Comparison of ENCODE assay signal across 16 cellular contexts in the genomic region with DNA sequence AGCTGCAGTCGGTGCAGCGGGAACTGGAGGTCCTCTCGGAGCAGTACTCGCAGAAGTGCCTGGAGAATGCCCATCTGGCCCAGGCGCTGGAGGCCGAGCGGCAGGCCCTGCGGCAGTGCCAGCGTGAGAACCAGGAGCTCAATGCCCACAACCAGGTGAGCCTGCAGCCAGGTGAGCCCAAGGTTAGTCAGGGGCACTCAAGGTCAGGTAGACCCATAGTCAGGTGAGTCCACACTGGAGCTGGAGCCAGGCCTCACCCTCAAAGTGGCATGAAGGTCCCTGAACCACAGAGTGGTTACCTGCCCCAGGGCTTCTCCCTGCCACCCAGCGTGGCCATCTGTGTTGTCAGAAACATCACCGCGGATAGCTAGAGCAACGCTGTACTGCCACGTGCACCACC. TPM values are rescaled to one million over a fixed set of nuclear protein-coding genes. Genes with fewer than 3 reads are reported as not detected.
DNase-seq lines count a peak whose midpoint lies in the region; ATAC-seq lines count a peak whose summit lies in the region.
"Had no signal": no experiment of that assay in that cellular context is flagged by ENCODE, and none has a peak within 500 bp of the region (broad histone marks: within the 10 kb centered on the region; RNA-seq: fewer than 3 reads in every experiment).

No MANE protein-coding gene starts in this region.

- H3K9me3 Mint-ChIP-seq in activated naive CD4-positive, alpha-beta T cell treated with anti-CD3 and anti-CD28 coated beads, Interleukin-2, amount 50 U/mL, for 24 hours, result no peaks in the 10 kb centered on the region
- no peaks in the 10 kb centered on the region for H3K9me3 Mint-ChIP-seq in CD4-positive, alpha-beta memory T cell
- H3K9me3 Mint-ChIP-seq in activated T-helper 17 cell treated with anti-CD3 and anti-CD28 coated beads, Interleukin-2, amount 50 U/mL, for 72 hours, result no peaks in the 10 kb centered on the region
- no peaks in the 10 kb centered on the region for H3K9me3 Mint-ChIP-seq in stimulated activated memory B cell treated with anti-CD40 and anti-IgM and Interleukin-4, amounts not matched to agents 10 μg/mL and 1 μg/mL and 100 μg/mL, for 72 hours

- H3K27ac ChIP-seq in CD4-positive, alpha-beta memory T cell (ENCODE audit: low read depth, low read length), result no peak overlapping the region
- H3K27ac ChIP-seq: C4-2B, PC-9 had no signal

- H3K27ac Mint-ChIP-seq in activated naive CD4-positive, alpha-beta T cell treated with anti-CD3 and anti-CD28 coated beads, Interleukin-2, amount 50 U/mL, for 24 hours, result peak overlapping the region; percentile 84
- peak overlapping the region; percentile 81 to 95 (median 90) for H3K27ac Mint-ChIP-seq in CD4-positive, alpha-beta memory T cell
- peak overlapping the region; percentile 56 for H3K27ac Mint-ChIP-seq in activated T-helper 17 cell treated with anti-CD3 and anti-CD28 coated beads, Interleukin-2, amount 50 U/mL, for 72 hours
- H3K27ac Mint-ChIP-seq in stimulated activated memory B cell treated with anti-CD40 and anti-IgM and Interleukin-4, amounts not matched to agents 10 μg/mL and 1 μg/mL and 100 μg/mL, for 72 hours, result peak overlapping the region; percentile 84

- no peak overlapping the region for H3K4me3 ChIP-seq in CD4-positive, alpha-beta memory T cell (ENCODE audit: low read length in 2 of 2)
- H3K4me3 ChIP-seq: PC-9 had no signal

- ATAC-seq in activated T-helper 17 cell treated with anti-CD3 and anti-CD28 coated beads, Interleukin-2, amount 50 U/mL, for 72 hours (replicated peaks), result no peak
- no peak for ATAC-seq in stimulated activated memory B cell treated with anti-CD40 and anti-IgM and Interleukin-4, amounts not matched to agents 10 μg/mL and 1 μg/mL and 100 μg/mL, for 72 hours

- H3K4me3 Mint-ChIP-seq in activated naive CD4-positive, alpha-beta T cell treated with anti-CD3 and anti-CD28 coated beads, Interleukin-2, amount 50 U/mL, for 24 hours, result no peak overlapping the region
- H3K4me3 Mint-ChIP-seq in CD4-positive, alpha-beta memory T cell, result no peak overlapping the region
- no peak overlapping the region for H3K4me3 Mint-ChIP-seq in activated T-helper 17 cell treated with anti-CD3 and anti-CD28 coated beads, Interleukin-2, amount 50 U/mL, for 72 hours
- H3K4me3 Mint-ChIP-seq in stimulated activated memory B cell treated with anti-CD40 and anti-IgM and Interleukin-4, amounts not matched to agents 10 μg/mL and 1 μg/mL and 100 μg/mL, for 72 hours, result no peak overlapping the region

- intact Hi-C loops in CD4-positive, alpha-beta memory T cell (cut with micrococcal nuclease), result no loop called here

- CTCF ChIA-PET in CD4-positive, alpha-beta memory T cell (lab: Charles Lee; ENCODE audit: partially characterized antibody), result interaction anchor here (0.7 to 1.2 kb wide), 2 partner anchors 18 to 691 kb away, joined by 3 read pairs; no protein-coding TSS in a partner anchor

- H3K27me3 ChIP-seq in CD4-positive, alpha-beta memory T cell (ENCODE audit: insufficient read depth, low read length), result no peaks in the 10 kb centered on the region

- POLR2A ChIA-PET in CD4-positive, alpha-beta memory T cell (lab: Charles Lee; ENCODE audit: partially characterized antibody), result interaction anchor here (0.7 to 5.7 kb wide), 4 partner anchors 22 to 130 kb away, joined by 3 to 39 read pairs (median 8); partner anchors contain the start of genes FLCN and PLD6

- H3K4me1 ChIP-seq in CD4-positive, alpha-beta memory T cell (ENCODE audit: insufficient read depth, low read length), result peaks cover 98% of the 10 kb centered on the region

- no peaks in the 10 kb centered on the region for H3K9me3 ChIP-seq in CD4-positive, alpha-beta memory T cell (ENCODE audit: control insufficient read depth in 1 of 2, low read length in 2 of 2)

- DNase-seq in activated naive CD4-positive, alpha-beta T cell (lab: John Stamatoyannopoulos, UW), result no peak
- DNase-seq in CD4-positive, alpha-beta memory T cell, result no peak
- no peak for DNase-seq in activated gamma-delta T cell (lab: John Stamatoyannopoulos, UW)
- DNase-seq in A172 (ENCODE audit: low spot score), result no peak
- DNase-seq: DND-41, GDM1, HCEC 1CT, Kasumi-1, NCI-H1105 treated with DMSO at 0.1 percent for 48 hours, NCI-H187, NCI-H446, PC-9 had no signal

- H3K36me3 ChIP-seq in CD4-positive, alpha-beta memory T cell (ENCODE audit: insufficient read depth, low read length), result peaks cover 21% of the 10 kb centered on the region

- H3K4me1 Mint-ChIP-seq in activated naive CD4-positive, alpha-beta T cell treated with anti-CD3 and anti-CD28 coated beads, Interleukin-2, amount 50 U/mL, for 24 hours, result peaks cover 84% of the 10 kb centered on the region
- peaks cover 57 to 96% (median 75%) of the 10 kb centered on the region in 4 donors for H3K4me1 Mint-ChIP-seq in CD4-positive, alpha-beta memory T cell
- peaks cover 44% of the 10 kb centered on the region for H3K4me1 Mint-ChIP-seq in activated T-helper 17 cell treated with anti-CD3 and anti-CD28 coated beads, Interleukin-2, amount 50 U/mL, for 72 hours
- peaks cover 50% of the 10 kb centered on the region for H3K4me1 Mint-ChIP-seq in stimulated activated memory B cell treated with anti-CD40 and anti-IgM and Interleukin-4, amounts not matched to agents 10 μg/mL and 1 μg/mL and 100 μg/mL, for 72 hours

- peaks cover 5% of the 10 kb centered on the region for H3K36me3 Mint-ChIP-seq in activated naive CD4-positive, alpha-beta T cell treated with anti-CD3 and anti-CD28 coated beads, Interleukin-2, amount 50 U/mL, for 24 hours
- H3K36me3 Mint-ChIP-seq in CD4-positive, alpha-beta memory T cell, result peaks cover 38 to 65% of the 10 kb centered on the region in 2 donors
- peaks cover 82% of the 10 kb centered on the region for H3K36me3 Mint-ChIP-seq in activated T-helper 17 cell treated with anti-CD3 and anti-CD28 coated beads, Interleukin-2, amount 50 U/mL, for 72 hours (ENCODE audit: low read depth)
- H3K36me3 Mint-ChIP-seq in stimulated activated memory B cell treated with anti-CD40 and anti-IgM and Interleukin-4, amounts not matched to agents 10 μg/mL and 1 μg/mL and 100 μg/mL, for 72 hours, result peaks cover 60% of the 10 kb centered on the region

- no peaks in the 10 kb centered on the region for H3K27me3 Mint-ChIP-seq in activated naive CD4-positive, alpha-beta T cell treated with anti-CD3 and anti-CD28 coated beads, Interleukin-2, amount 50 U/mL, for 24 hours
- H3K27me3 Mint-ChIP-seq in CD4-positive, alpha-beta memory T cell, result no peaks in the 10 kb centered on the region
- H3K27me3 Mint-ChIP-seq in activated T-helper 17 cell treated with anti-CD3 and anti-CD28 coated beads, Interleukin-2, amount 50 U/mL, for 72 hours, result no peaks in the 10 kb centered on the region
- H3K27me3 Mint-ChIP-seq in stimulated activated memory B cell treated with anti-CD40 and anti-IgM and Interleukin-4, amounts not matched to agents 10 μg/mL and 1 μg/mL and 100 μg/mL, for 72 hours, result no peaks in the 10 kb centered on the region

RNA-seq across cellular contexts. Expression of gene PLD6, which starts 32.2 kb away (rescaled TPM):
- 10 to 100 TPM; 12.8 to 13.9 TPM for total RNA-seq in CD4-positive, alpha-beta memory T cell
- 10 to 100 TPM; 18.4 to 26.6 TPM for polyA plus RNA-seq in CD4-positive, alpha-beta memory T cell
- total RNA-seq in activated T-helper 17 cell treated with anti-CD3 and anti-CD28 coated beads, Interleukin-2, amount 50 U/mL, for 72 hours, result 10 to 100 TPM; 20.6 to 24.5 TPM
- total RNA-seq in A172 (2014; rRNA removed; shearing (Covaris generic)), result 10.8 and 15.1 TPM in 2 replicates
